In genomic region chr22:49967333-49968241, GRCh38 we compare ENCODE assay signal across 9 cellular contexts. TPM values are rescaled to one million over a fixed set of nuclear protein-coding genes. Genes with fewer than 3 reads are reported as not detected.
DNase-seq lines count a peak whose midpoint lies in the region; ATAC-seq and TF ChIP-seq lines count a peak whose summit lies in the region.
"Had no signal": no experiment of that assay in that cellular context is flagged by ENCODE, and none has a peak within 500 bp of the region (broad histone marks: within the 10 kb centered on the region; RNA-seq: fewer than 3 reads in every experiment).

No MANE protein-coding gene starts in this region.

- ATAC-seq in upper lobe of left lung (ENCODE audit: low FRiP score in 2 of 2), result no peak
- ATAC-seq in GM21423 (IDR thresholded peaks at IDR 0.05; ENCODE audit: unreplicated experiment), result no peak
- no peak for ATAC-seq in foreskin keratinocyte

- H3K4me3 ChIP-seq in colonic mucosa (no peak overlapping the region), mucosa of rectum (ENCODE audit: low read length in 2 of 2) (no peak overlapping the region), upper lobe of left lung (peak overlapping the region in 2 of 4 donors; percentile 31 to 98)

- DNase-seq in activated gamma-delta T cell treated with Interleukin-2 at 50 U/mL for 16 hours, result peak; percentile 6
- no peak for DNase-seq in activated gamma-delta T cell (lab: John Stamatoyannopoulos, UW)
- DNase-seq in colonic mucosa, result peak; percentile 33
- peak; percentile 72 to 83 for DNase-seq in upper lobe of left lung
- DNase-seq in foreskin keratinocyte, result no peak
- no peak for DNase-seq in effector CD8-positive, alpha-beta T cell (lab: John Stamatoyannopoulos, UW)

- TF ChIP-seq CTCF in colonic mucosa (IDR thresholded peaks at IDR 0.05), result no peak
- no peak for TF ChIP-seq CTCF in upper lobe of left lung (IDR thresholded peaks at IDR 0.05)
- no peak for TF ChIP-seq CTCF in foreskin keratinocyte (conservative IDR thresholded peaks at IDR 0.05)

- no peaks in the 10 kb centered on the region for H3K9me3 ChIP-seq in colonic mucosa
- H3K9me3 ChIP-seq in mucosa of rectum (ENCODE audit: control insufficient read depth in 2 of 2, low read length in 2 of 2), result no peaks in the 10 kb centered on the region
- H3K9me3 ChIP-seq in upper lobe of left lung, result no peaks in the 10 kb centered on the region

- peaks cover 9% of the 10 kb centered on the region for H3K36me3 ChIP-seq in colonic mucosa
- H3K36me3 ChIP-seq in mucosa of rectum (ENCODE audit: control insufficient read depth in 2 of 2, insufficient read depth in 2 of 2, low read length in 2 of 2), result peaks cover 18 to 21% of the 10 kb centered on the region in 2 donors
- peaks cover 17 to 32% (median 27%) of the 10 kb centered on the region in 4 donors for H3K36me3 ChIP-seq in upper lobe of left lung

- intact Hi-C loops in colonic mucosa (cut with DNase I), result no loop called here

- H3K4me1 ChIP-seq in colonic mucosa (peaks cover 32% of the 10 kb centered on the region), mucosa of rectum (ENCODE audit: control insufficient read depth in 2 of 2, insufficient read depth in 2 of 2, low read length in 2 of 2) (peaks cover 40 to 41% of the 10 kb centered on the region in 2 donors), upper lobe of left lung (peaks cover 83 to 100% (median 89%) of the 10 kb centered on the region in 4 donors), foreskin keratinocyte (no peaks in the 10 kb centered on the region)

- H3K9ac ChIP-seq in colonic mucosa (ENCODE audit: low read depth in 2 of 2, low read length in 2 of 2) (peak overlapping the region; percentile 33 to 58), mucosa of rectum (ENCODE audit: low read depth in 1 of 2, low read length in 2 of 2) (peak overlapping the region in 1 of 2 donors; percentile 37)

- TF ChIP-seq POLR2A in upper lobe of left lung (IDR thresholded peaks at IDR 0.05), result peak in 1 of 4 donors; percentile 27

- WGBS in upper lobe of left lung, 2 donors, result 44 to 55% methylated on average over 26 to 30 of the region's 38 CpGs

- H3K27me3 ChIP-seq in colonic mucosa, result no peaks in the 10 kb centered on the region
- H3K27me3 ChIP-seq in mucosa of rectum (ENCODE audit: control insufficient read depth in 2 of 2, insufficient read depth in 2 of 2, low read length in 2 of 2), result no peaks in the 10 kb centered on the region
- no peaks in the 10 kb centered on the region for H3K27me3 ChIP-seq in upper lobe of left lung
- H3K27me3 ChIP-seq in foreskin keratinocyte, result peaks cover 13% of the 10 kb centered on the region

- peak in 1 of 4 donors; percentile 2 for TF ChIP-seq EP300 in upper lobe of left lung (IDR thresholded peaks at IDR 0.05)

- peak overlapping the region; percentile 35 for H3K27ac ChIP-seq in colonic mucosa
- peak overlapping the region; percentile 56 to 72 for H3K27ac ChIP-seq in mucosa of rectum (ENCODE audit: low read depth in 2 of 2, low read length in 2 of 2)
- peak overlapping the region; percentile 95 to 98 (median 96) for H3K27ac ChIP-seq in upper lobe of left lung
- H3K27ac ChIP-seq in foreskin keratinocyte, result no peak overlapping the region

RNA-seq across cellular contexts. Expression of gene PIM3, which starts 7.0 kb away (rescaled TPM):
- 10 to 100 TPM; 65.6 to 74.4 TPM for total RNA-seq in colonic mucosa
- 100 to 1,000 TPM; 131 to 246 (median 156) TPM for total RNA-seq in upper lobe of left lung
- 11.9 and 15.8 TPM in 2 replicates for total RNA-seq in foreskin keratinocyte
- polyA plus RNA-seq in foreskin keratinocyte, result 13.6 and 16.6 TPM in 2 replicates

RNA-seq across cellular contexts. Expression of gene IL17REL, which starts 45.0 kb away (rescaled TPM):
- total RNA-seq in colonic mucosa (under 1 TPM; 0.11 to 0.22 TPM), upper lobe of left lung (under 1 TPM in 1 of 6 donors, not detected in 5; 0.06 TPM), foreskin keratinocyte (not detected in 2 replicates)
- not detected in 2 replicates for polyA plus RNA-seq in foreskin keratinocyte
- total RNA-seq: SK-MEL-5 had no signal

RNA-seq across cellular contexts. Expression of gene CRELD2, which starts 49.2 kb away (rescaled TPM):
- total RNA-seq in colonic mucosa (100 to 1,000 TPM in 1 of 2 donors, 10 to 100 TPM in 1; 43.6 to 133 TPM), upper lobe of left lung (10 to 100 TPM; 31.2 to 72.6 (median 46.9) TPM), foreskin keratinocyte (35.9 and 43.2 TPM in 2 replicates)
- polyA plus RNA-seq in foreskin keratinocyte, result 46.6 and 61.7 TPM in 2 replicates

RNA-seq across cellular contexts. Expression of gene ALG12, which starts 49.3 kb away (rescaled TPM):
- total RNA-seq in colonic mucosa, result 10 to 100 TPM; 17.8 to 43.5 TPM
- 10 to 100 TPM; 14.2 to 32.5 (median 22.3) TPM for total RNA-seq in upper lobe of left lung
- total RNA-seq in foreskin keratinocyte, result 12.7 and 15.4 TPM in 2 replicates
- 16.2 and 17.5 TPM in 2 replicates for polyA plus RNA-seq in foreskin keratinocyte

Comparison
In these comparisons a context has a peak if more than half of its experiments do, and no peak if none do; other contexts are left out.
1. DNase-seq: peak in activated gamma-delta T cell treated with Interleukin-2 at 50 U/mL for 16 hours (single experiment), colonic mucosa (single experiment) and upper lobe of left lung (2 of 2); none in activated gamma-delta T cell (single experiment), foreskin keratinocyte (0 of 2) and effector CD8-positive, alpha-beta T cell (single experiment).